In the genomic region with DNA sequence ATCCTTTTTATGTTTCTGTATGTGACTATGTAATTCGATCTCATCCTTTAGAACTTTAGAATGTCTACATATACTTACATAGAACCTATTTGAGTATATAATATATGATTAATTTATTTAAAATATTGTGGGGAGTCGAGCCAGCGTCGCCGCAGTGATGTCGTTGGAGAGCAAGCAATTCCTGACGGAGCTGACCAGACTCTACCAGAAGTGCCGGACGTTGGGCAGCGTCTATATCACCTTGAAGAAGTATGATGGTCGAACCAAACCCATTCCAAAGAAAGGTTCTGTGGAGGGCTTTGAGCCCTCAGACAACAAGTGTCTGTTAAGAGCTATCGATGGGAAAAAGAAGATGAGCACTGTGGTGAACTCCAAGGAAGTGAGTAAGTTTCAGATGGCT, we compare ENCODE assay signal across 31 cellular contexts. TPM values are rescaled to one million over a fixed set of nuclear protein-coding genes. Genes with fewer than 3 reads are reported as not detected.
DNase-seq lines count a peak whose midpoint lies in the region; ATAC-seq, FAIRE-seq and TF ChIP-seq lines count a peak whose summit lies in the region.
"Had no signal": no experiment of that assay in that cellular context is flagged by ENCODE, and none has a peak within 500 bp of the region (broad histone marks: within the 10 kb centered on the region; RNA-seq: fewer than 3 reads in every experiment).

No MANE protein-coding gene starts in this region.

- peaks cover 3% of the 10 kb centered on the region for H3K36me3 Mint-ChIP-seq in type B pancreatic cell
- H3K36me3 Mint-ChIP-seq: mesothelial cell of epicardium, T-cell had no signal

- RAD21 ChIA-PET in GM12878 (lab: Charles Lee; ENCODE audit: unreplicated experiment), result interaction anchor here (1.1 to 17.1 kb wide), 4 partner anchors 10 to 99 kb away, joined by 6 to 319 read pairs (median 6); no protein-coding TSS in a partner anchor

- peaks cover 94% of the 10 kb centered on the region for H3K4me1 Mint-ChIP-seq in stimulated activated naive CD8-positive, alpha-beta T cell treated with anti-CD3 and anti-CD28 coated beads, Interleukin-15, amount 100 ng/mL, for 72 hours
- H3K4me1 Mint-ChIP-seq in type B pancreatic cell (ENCODE audit: unreplicated experiment), result no peaks in the 10 kb centered on the region

- no peaks in the 10 kb centered on the region for H3K36me3 ChIP-seq in GM12878 (ENCODE audit: control insufficient read depth in 2 of 2, insufficient read depth in 2 of 2, low read length in 1 of 2)
- H3K36me3 ChIP-seq: breast epithelium, colonic mucosa, SJCRH30, uterus had no signal

- CTCF ChIA-PET in GM12878 (lab: Yijun Ruan, JAX), result interaction anchor here (0.9 to 2.7 kb wide), 4 partner anchors 14 to 112 kb away, joined by 4 to 19 read pairs (median 4); a partner anchor contains a TSS

- peak; percentile 10 to 14 for DNase-seq in activated T-cell treated with anti-CD3 and anti-CD28 coated beads, Interleukin-2, amount 50 U/mL, for 48 hours
- no peak for DNase-seq in activated T-cell treated with anti-CD3 and anti-CD28 coated beads, Interleukin-2, amount 50 U/mL, for 1 hour
- DNase-seq in GM12878 (ENCODE audit: low read depth, low spot score) (no peak), type B pancreatic cell (ENCODE audit: extremely low spot score, unreplicated experiment) (no peak), inferior parietal cortex (ENCODE audit: extremely low spot score) (no peak)
- DNase-seq in stimulated activated naive CD8-positive, alpha-beta T cell treated with anti-CD3 and anti-CD28 coated beads, Interleukin-15, amount 100 ng/mL, for 72 hours, result no peak
- DNase-seq: ACHN; activated gamma-delta T cell; amygdala; colonic mucosa; COR-L47; effector memory CD4-positive, alpha-beta T cell; foreskin keratinocyte; GDM1; GM23248; Kasumi-1; MV-4-11; naive thymus-derived CD4-positive, alpha-beta T cell; NCI-H1694 treated with DMSO at 0.1 percent for 48 hours; NCI-H524 treated with DMSO at 0.1 percent for 48 hours; NK-92 treated with Interleukin-12 subunit alpha and Interleukin-12 subunit beta, amount 100 ng/mL, for 24 hours; SJCRH30; stimulated activated CD4-positive, alpha-beta T cell treated with anti-CD3 and anti-CD28 coated beads, Interleukin-2, amount 100 ng/mL, for 24 hours; T-cell; uterus had no signal

- no peak overlapping the region for H3K27ac ChIP-seq in GM12878 (ENCODE audit: control insufficient read depth, insufficient read depth)
- H3K27ac ChIP-seq: breast epithelium, colonic mucosa, foreskin keratinocyte, GM23248, SJCRH30, uterus had no signal

- no TSS peak for BruUV-seq in GM12878 (replicated peaks; lab: Mats Ljungman, UMichigan)

- no peaks in the 10 kb centered on the region for H3K9me3 ChIP-seq in GM12878 (replicated peaks; ENCODE audit: control insufficient read depth, insufficient read depth, low read length)
- H3K9me3 ChIP-seq: breast epithelium, colonic mucosa, SJCRH30, uterus had no signal

- over 99% methylated on average over 12 of the region's 12 CpGs for WGBS in GM12878 (ENCODE audit: insufficient coverage, insufficient replicate concordance, low lambda C conversion rate, missing lambda C conversion rate)

- H3K4me3 Mint-ChIP-seq in stimulated activated naive CD8-positive, alpha-beta T cell treated with anti-CD3 and anti-CD28 coated beads, Interleukin-15, amount 100 ng/mL, for 72 hours, result peak overlapping the region; percentile 55 to 71
- no peak overlapping the region for H3K4me3 Mint-ChIP-seq in type B pancreatic cell
- H3K4me3 Mint-ChIP-seq: mesothelial cell of epicardium; naive thymus-derived CD4-positive, alpha-beta T cell; T-cell had no signal

- H3K79me2 ChIP-seq in GM12878 (ENCODE audit: control insufficient read depth, insufficient read depth, low read length), result peaks cover 15% of the 10 kb centered on the region

- peaks cover 42% of the 10 kb centered on the region for H3K4me1 ChIP-seq in GM12878 (ENCODE audit: control insufficient read depth, insufficient read depth, low read length)
- H3K4me1 ChIP-seq: breast epithelium, colonic mucosa, foreskin keratinocyte, uterus had no signal

- no peak overlapping the region for H3K9ac ChIP-seq in GM12878 (ENCODE audit: control insufficient read depth, insufficient read depth, low read length)
- H3K9ac ChIP-seq: GM23248 had no signal

- TF ChIP-seq CTCF in GM12878 (IDR thresholded peaks at IDR 0.05 in 2 of 3, conservative IDR thresholded peaks at IDR 0.05 in 1 of 3; ENCODE audit: control insufficient read depth in 2 of 3, extremely low read depth in 1 of 3, insufficient read depth in 1 of 3, low read depth in 3 of 3, low read length in 3 of 3) (no peak), type B pancreatic cell (conservative IDR thresholded peaks at IDR 0.05) (no peak)

- no peak overlapping the region for H3K4me2 ChIP-seq in GM12878 (ENCODE audit: control insufficient read depth, insufficient read depth)
- H3K4me2 ChIP-seq: smooth muscle cell had no signal

- H4K20me1 ChIP-seq in GM12878 (ENCODE audit: control insufficient read depth, insufficient read depth), result no peaks in the 10 kb centered on the region

- H3K27me3 Mint-ChIP-seq in stimulated activated naive CD8-positive, alpha-beta T cell treated with anti-CD3 and anti-CD28 coated beads, Interleukin-15, amount 100 ng/mL, for 72 hours, result no peaks in the 10 kb centered on the region
- no peaks in the 10 kb centered on the region for H3K27me3 Mint-ChIP-seq in type B pancreatic cell
- H3K27me3 Mint-ChIP-seq: naive thymus-derived CD4-positive, alpha-beta T cell; T-cell had no signal

- ATAC-seq in GM12878, result no peak
- ATAC-seq in stimulated activated naive CD8-positive, alpha-beta T cell treated with anti-CD3 and anti-CD28 coated beads, Interleukin-15, amount 100 ng/mL, for 72 hours, result peak; percentile 14
- ATAC-seq: esophagus mucosa; foreskin keratinocyte; naive thymus-derived CD4-positive, alpha-beta T cell; Panc1; T-cell had no signal

- no peak for TF ChIP-seq RAD21 in GM12878 (IDR thresholded peaks at IDR 0.05; ENCODE audit: insufficient read depth, low read depth, low read length)

- H3K27me3 ChIP-seq in GM12878 (replicated peaks in 1 of 2; ENCODE audit: control insufficient read depth in 2 of 2, insufficient read depth in 2 of 2, low read length in 1 of 2), result no peaks in the 10 kb centered on the region
- H3K27me3 ChIP-seq: breast epithelium, colonic mucosa, foreskin keratinocyte, SJCRH30, uterus had no signal

- no peak for TF ChIP-seq POLR2A in GM12878 (IDR thresholded peaks at IDR 0.05; ENCODE audit: low read depth, low read length)

- H3K9me3 Mint-ChIP-seq in stimulated activated naive CD8-positive, alpha-beta T cell treated with anti-CD3 and anti-CD28 coated beads, Interleukin-15, amount 100 ng/mL, for 72 hours, result no peaks in the 10 kb centered on the region
- H3K9me3 Mint-ChIP-seq in type B pancreatic cell, result no peaks in the 10 kb centered on the region
- H3K9me3 Mint-ChIP-seq: mesothelial cell of epicardium; naive thymus-derived CD4-positive, alpha-beta T cell; T-cell had no signal

- H3K4me3 ChIP-seq in GM12878, result no peak overlapping the region
- H3K4me3 ChIP-seq: breast epithelium, colonic mucosa, GM23248, SJCRH30, smooth muscle cell, uterus had no signal

- FAIRE-seq in GM12878 (lab: Jason Lieb, UNC), result no peak

- SMC1A ChIA-PET in GM12878 (lab: Charles Lee; ENCODE audit: uncharacterized antibody, unreplicated experiment), result interaction anchor here (0.7 to 9.8 kb wide), 9 partner anchors 8 to 133 kb away, joined by 3 to 147 read pairs (median 5); a partner anchor contains a TSS

- POLR2A ChIA-PET in GM12878 (lab: Charles Lee), result interaction anchor here (0.7 to 17.5 kb wide), 5 partner anchors 13 to 170 kb away, joined by 3 to 384 read pairs (median 3); a partner anchor contains a TSS

- TF ChIP-seq EP300 in GM12878 (IDR thresholded peaks at IDR 0.05; ENCODE audit: borderline replicate concordance in 1 of 2, control insufficient read depth in 1 of 2, low read depth in 2 of 2, low read length in 2 of 2), result no peak

- peak overlapping the region; percentile 4 to 85 for H3K27ac Mint-ChIP-seq in stimulated activated naive CD8-positive, alpha-beta T cell treated with anti-CD3 and anti-CD28 coated beads, Interleukin-15, amount 100 ng/mL, for 72 hours
- H3K27ac Mint-ChIP-seq in type B pancreatic cell, result no peak overlapping the region
- H3K27ac Mint-ChIP-seq: mesothelial cell of epicardium, T-cell had no signal

- intact Hi-C loops in GM12878 (cut with micrococcal nuclease; ENCODE audit: unreplicated experiment), result no loop called here

- no peak overlapping the region for H2AFZ ChIP-seq in GM12878 (ENCODE audit: control insufficient read depth, low read depth, low read length)
- H2AFZ ChIP-seq: GM23248 had no signal

- in situ Hi-C loops in GM12878 (cut with MboI), result no loop called here

RNA-seq across cellular contexts. Expression of a gene that starts 6.4 kb away (rescaled TPM):
- total RNA-seq in GM12878 (2013; cell fraction: nucleolus; rRNA removed), result 30.2 TPM in 2 replicates
- total RNA-seq in GM12878 (2014; rRNA removed) (164 and 184 TPM in 2 replicates), GM12878 (2014; rRNA removed; fragmentation: Illumina TruSeq; extraction: Trizol) (66.8 and 66.9 TPM in 2 replicates), GM12878 (2021) (116 and 117 TPM in 2 replicates), type B pancreatic cell (ENCODE audit: low replicate concordance) (not detected in 2 replicates)
- polyA plus RNA-seq in GM12878 (2011; ENCODE audit: low read depth), result 81.7 TPM
- polyA plus RNA-seq in GM12878 (2011; rRNA removed) (14.7 and 32.0 TPM in 2 replicates), GM12878 (2014; fragmentation: Illumina TruSeq; extraction: Trizol) (24.2 and 96.1 TPM in 2 replicates), GM12878 (2014; fragmentation: Nextera tagmentation; extraction: Ambion mirVana) (10 to 100 TPM in 1 of 2 experiments, 1 to 10 TPM in 1; 4.9 to 15.0 TPM), GM12878 (2014; rRNA removed) (140 and 158 TPM in 2 replicates), GM12878 (2016; fragmentation: Nextera tagmentation; extraction: Ambion mirVana) (100 to 1,000 TPM; 127 to 135 TPM)
- 51.3 and 56.6 TPM in 2 replicates for polyA plus RNA-seq in GM12878 (2011; cell fraction: cytosol; rRNA removed)
- 21.4 TPM in 2 replicates for polyA plus RNA-seq in GM12878 (2011; cell fraction: nucleus; rRNA removed)
- 142 and 178 TPM in 2 replicates for polyA plus RNA-seq in GM12878 (2012)
- 24.5 and 40.9 TPM in 2 replicates for polyA minus RNA-seq in GM12878 (2011; rRNA and poly(A)+ RNA removed)
- polyA minus RNA-seq in GM12878 (2011; cell fraction: cytosol; rRNA and poly(A)+ RNA removed), result 11.7 and 13.5 TPM in 2 replicates
- polyA minus RNA-seq in GM12878 (2011; cell fraction: nucleus; rRNA and poly(A)+ RNA removed), result 8.7 and 10.6 TPM in 2 replicates
- total RNA-seq: foreskin keratinocyte, GM23248, mesothelial cell of epicardium, renal cortical epithelial cell, smooth muscle cell had no signal
- polyA plus RNA-seq: foreskin keratinocyte, smooth muscle cell had no signal

RNA-seq across cellular contexts. Expression of a gene that starts 13.5 kb away (rescaled TPM):
- total RNA-seq in GM12878 (2013; cell fraction: nucleolus; rRNA removed), result 134 and 138 TPM in 2 replicates
- total RNA-seq in GM12878 (2014; rRNA removed) (39.1 and 40.4 TPM in 2 replicates), GM12878 (2014; rRNA removed; fragmentation: Illumina TruSeq; extraction: Trizol) (24.7 and 25.0 TPM in 2 replicates), GM12878 (2021) (26.4 and 29.0 TPM in 2 replicates), type B pancreatic cell (ENCODE audit: low replicate concordance) (12.4 and 21.1 TPM in 2 replicates)
- 11.0 TPM for polyA plus RNA-seq in GM12878 (2011; ENCODE audit: low read depth)
- polyA plus RNA-seq in GM12878 (2011; rRNA removed) (28.5 and 45.0 TPM in 2 replicates), GM12878 (2014; fragmentation: Illumina TruSeq; extraction: Trizol) (13.0 and 26.4 TPM in 2 replicates), GM12878 (2014; fragmentation: Nextera tagmentation; extraction: Ambion mirVana) (10 to 100 TPM; 12.4 to 20.9 TPM), GM12878 (2014; rRNA removed) (40.4 and 43.1 TPM in 2 replicates), GM12878 (2016; fragmentation: Nextera tagmentation; extraction: Ambion mirVana) (10 to 100 TPM; 33.3 to 39.9 TPM)
- 58.4 and 72.0 TPM in 2 replicates for polyA plus RNA-seq in GM12878 (2011; cell fraction: cytosol; rRNA removed)
- polyA plus RNA-seq in GM12878 (2011; cell fraction: nucleus; rRNA removed), result 125 and 140 TPM in 2 replicates
- 28.1 and 29.4 TPM in 2 replicates for polyA plus RNA-seq in GM12878 (2012)
- 33.4 and 60.3 TPM in 2 replicates for polyA minus RNA-seq in GM12878 (2011; rRNA and poly(A)+ RNA removed)
- 11.2 and 13.9 TPM in 2 replicates for polyA minus RNA-seq in GM12878 (2011; cell fraction: cytosol; rRNA and poly(A)+ RNA removed)
- 36.0 and 56.5 TPM in 2 replicates for polyA minus RNA-seq in GM12878 (2011; cell fraction: nucleus; rRNA and poly(A)+ RNA removed)

RNA-seq across cellular contexts. Expression of a gene that starts 32.1 kb away (rescaled TPM):
- 46.0 and 47.7 TPM in 2 replicates for total RNA-seq in GM12878 (2013; cell fraction: nucleolus; rRNA removed)
- total RNA-seq in GM12878 (2014; rRNA removed), result 28.9 and 31.5 TPM in 2 replicates
- 14.8 and 16.6 TPM in 2 replicates for total RNA-seq in GM12878 (2014; rRNA removed; fragmentation: Illumina TruSeq; extraction: Trizol)
- total RNA-seq in GM12878 (2021), result 26.0 and 26.2 TPM in 2 replicates
- 23.5 TPM for polyA plus RNA-seq in GM12878 (2011; ENCODE audit: low read depth)
- 37.1 and 41.3 TPM in 2 replicates for polyA plus RNA-seq in GM12878 (2011; rRNA removed)
- 43.5 and 45.8 TPM in 2 replicates for polyA plus RNA-seq in GM12878 (2011; cell fraction: cytosol; rRNA removed)
- 155 and 209 TPM in 2 replicates for polyA plus RNA-seq in GM12878 (2011; cell fraction: nucleus; rRNA removed)
- polyA plus RNA-seq in GM12878 (2012), result 33.3 and 39.4 TPM in 2 replicates
- 32.3 and 36.1 TPM in 2 replicates for polyA plus RNA-seq in GM12878 (2014; fragmentation: Illumina TruSeq; extraction: Trizol)
- 1 to 10 TPM; 4.8 to 8.8 TPM for polyA plus RNA-seq in GM12878 (2014; fragmentation: Nextera tagmentation; extraction: Ambion mirVana)
- 121 and 123 TPM in 2 replicates for polyA plus RNA-seq in GM12878 (2014; rRNA removed)
- polyA plus RNA-seq in GM12878 (2016; fragmentation: Nextera tagmentation; extraction: Ambion mirVana), result 10 to 100 TPM; 25.9 to 28.9 TPM
- polyA minus RNA-seq in GM12878 (2011; rRNA and poly(A)+ RNA removed), result 15.5 and 19.4 TPM in 2 replicates
- polyA minus RNA-seq in GM12878 (2011; cell fraction: cytosol; rRNA and poly(A)+ RNA removed), result 8.6 and 14.3 TPM in 2 replicates
- 19.2 and 24.9 TPM in 2 replicates for polyA minus RNA-seq in GM12878 (2011; cell fraction: nucleus; rRNA and poly(A)+ RNA removed)
- 10.1 and 12.7 TPM in 2 replicates for total RNA-seq in type B pancreatic cell (ENCODE audit: low replicate concordance)

RNA-seq across cellular contexts. Expression of a gene that starts 54.4 kb away (rescaled TPM):
- not detected in 2 replicates for total RNA-seq in GM12878 (2013; cell fraction: nucleolus; rRNA removed)
- total RNA-seq in GM12878 (2014; rRNA removed) (not detected in 2 replicates), GM12878 (2014; rRNA removed; fragmentation: Illumina TruSeq; extraction: Trizol) (not detected in 2 replicates), GM12878 (2021) (0.44 and 0.45 TPM in 2 replicates), type B pancreatic cell (ENCODE audit: low replicate concordance) (18.5 and 98.5 TPM in 2 replicates)
- polyA plus RNA-seq in GM12878 (2011; ENCODE audit: low read depth), result not detected
- polyA plus RNA-seq in GM12878 (2011; rRNA removed) (not detected in 2 replicates), GM12878 (2014; fragmentation: Illumina TruSeq; extraction: Trizol) (not detected in 2 replicates), GM12878 (2014; fragmentation: Nextera tagmentation; extraction: Ambion mirVana) (not detected), GM12878 (2014; rRNA removed) (not detected in 2 replicates), GM12878 (2016; fragmentation: Nextera tagmentation; extraction: Ambion mirVana) (under 1 TPM in 1 of 2 experiments, not detected in 1; 0.24 TPM)
- not detected in 2 replicates for polyA plus RNA-seq in GM12878 (2011; cell fraction: cytosol; rRNA removed)
- polyA plus RNA-seq in GM12878 (2011; cell fraction: nucleus; rRNA removed), result 0.07 TPM in 1 of 2 replicates, not detected in the other
- polyA plus RNA-seq in GM12878 (2012), result 0.23 and 0.31 TPM in 2 replicates
- polyA minus RNA-seq in GM12878 (2011; rRNA and poly(A)+ RNA removed), result not detected in 2 replicates
- polyA minus RNA-seq in GM12878 (2011; cell fraction: cytosol; rRNA and poly(A)+ RNA removed), result 0.94 and 4.8 TPM in 2 replicates
- 0.48 and 2.2 TPM in 2 replicates for polyA minus RNA-seq in GM12878 (2011; cell fraction: nucleus; rRNA and poly(A)+ RNA removed)
- polyA plus RNA-seq: naive thymus-derived CD4-positive, alpha-beta T cell had no signal

RNA-seq across cellular contexts. Expression of a gene that starts 54.7 kb away (rescaled TPM):
- 9.8 and 10.5 TPM in 2 replicates for total RNA-seq in GM12878 (2013; cell fraction: nucleolus; rRNA removed)
- total RNA-seq in GM12878 (2014; rRNA removed) (137 and 175 TPM in 2 replicates), GM12878 (2014; rRNA removed; fragmentation: Illumina TruSeq; extraction: Trizol) (254 and 259 TPM in 2 replicates), GM12878 (2021) (275 and 276 TPM in 2 replicates), type B pancreatic cell (ENCODE audit: low replicate concordance) (213 and 396 TPM in 2 replicates)
- 71.7 TPM for polyA plus RNA-seq in GM12878 (2011; ENCODE audit: low read depth)
- polyA plus RNA-seq in GM12878 (2011; rRNA removed) (159 and 252 TPM in 2 replicates), GM12878 (2014; fragmentation: Illumina TruSeq; extraction: Trizol) (241 and 255 TPM in 2 replicates), GM12878 (2014; fragmentation: Nextera tagmentation; extraction: Ambion mirVana) (1,000 to 10,000 TPM in 1 of 2 experiments, 100 to 1,000 TPM in 1; 908 to 1,202 TPM), GM12878 (2014; rRNA removed) (167 and 183 TPM in 2 replicates), GM12878 (2016; fragmentation: Nextera tagmentation; extraction: Ambion mirVana) (100 to 1,000 TPM; 583 to 588 TPM)
- 119 and 123 TPM in 2 replicates for polyA plus RNA-seq in GM12878 (2011; cell fraction: cytosol; rRNA removed)
- polyA plus RNA-seq in GM12878 (2011; cell fraction: nucleus; rRNA removed), result 64.4 and 67.0 TPM in 2 replicates
- polyA plus RNA-seq in GM12878 (2012), result 159 and 228 TPM in 2 replicates
- 29.2 and 48.2 TPM in 2 replicates for polyA minus RNA-seq in GM12878 (2011; rRNA and poly(A)+ RNA removed)
- 18.4 and 20.6 TPM in 2 replicates for polyA minus RNA-seq in GM12878 (2011; cell fraction: cytosol; rRNA and poly(A)+ RNA removed)
- 15.7 and 20.9 TPM in 2 replicates for polyA minus RNA-seq in GM12878 (2011; cell fraction: nucleus; rRNA and poly(A)+ RNA removed)

Comparison
In these comparisons a context has a peak if more than half of its experiments do, and no peak if none do; other contexts are left out.
1. DNase-seq: peak in activated T-cell treated with anti-CD3 and anti-CD28 coated beads, Interleukin-2, amount 50 U/mL, for 48 hours (2 of 2); none in activated T-cell treated with anti-CD3 and anti-CD28 coated beads, Interleukin-2, amount 50 U/mL, for 1 hour (single experiment), GM12878 (single experiment), stimulated activated naive CD8-positive, alpha-beta T cell treated with anti-CD3 and anti-CD28 coated beads, Interleukin-15, amount 100 ng/mL, for 72 hours (0 of 2), type B pancreatic cell (single experiment) and inferior parietal cortex (single experiment).
2. RNA of a gene that starts 6.4 kb away (total RNA-seq): 30.2 to 184 TPM in GM12878; not detected in type B pancreatic cell; every median in the first group is over 10 times any median in the second.